Comparison of ENCODE assay signal across 7 cellular contexts in genomic region chr2:8680931-8681760, GRCh38.
DNase-seq lines count a peak whose midpoint lies in the region; ATAC-seq, FAIRE-seq and TF ChIP-seq lines count a peak whose summit lies in the region.

No MANE protein-coding gene starts in this region.

- ATAC-seq in HG02763 (IDR thresholded peaks at IDR 0.05; ENCODE audit: unreplicated experiment): no peak

- TF ChIP-seq CTCF in WI38 (IDR thresholded peaks at IDR 0.05; ENCODE audit: low read depth, low read length): no peak
- TF ChIP-seq CTCF in cardiac fibroblast (IDR thresholded peaks at IDR 0.05; ENCODE audit: low read depth, low read length): no peak

- peak; percentile 37 for FAIRE-seq in GM19239 (lab: Jason Lieb, UNC)

- DNase-seq in GM19239 (ENCODE audit: insufficient read length, low spot score): no peak
- DNase-seq in NCI-H2171 treated with DMSO at 0.1 percent for 48 hours (lab: John Stamatoyannopoulos, UW): peak; percentile 93
- DNase-seq in cardiac fibroblast (ENCODE audit: low read depth in 2 of 2): peak; percentile 75 to 90
- peak; percentile 73 for DNase-seq in kidney tubule cell (ENCODE audit: low spot score)
- DNase-seq in stimulated activated CD4-positive, alpha-beta T cell treated with anti-CD3 and anti-CD28 coated beads, Interleukin-15, amount 100 ng/mL, for 48 hours (ENCODE audit: low read depth in 2 of 2): peak; percentile 79 to 87

- H3K4me3 ChIP-seq in WI38 (ENCODE audit: low read depth, low read length) (peak overlapping the region; percentile 65), cardiac fibroblast (replicated peaks in 1 of 2; ENCODE audit: low read depth in 2 of 2, low read length in 2 of 2) (peak overlapping the region; percentile 57 to 62)
